23 cellular contexts compared by ENCODE assay signal in the genomic region with DNA sequence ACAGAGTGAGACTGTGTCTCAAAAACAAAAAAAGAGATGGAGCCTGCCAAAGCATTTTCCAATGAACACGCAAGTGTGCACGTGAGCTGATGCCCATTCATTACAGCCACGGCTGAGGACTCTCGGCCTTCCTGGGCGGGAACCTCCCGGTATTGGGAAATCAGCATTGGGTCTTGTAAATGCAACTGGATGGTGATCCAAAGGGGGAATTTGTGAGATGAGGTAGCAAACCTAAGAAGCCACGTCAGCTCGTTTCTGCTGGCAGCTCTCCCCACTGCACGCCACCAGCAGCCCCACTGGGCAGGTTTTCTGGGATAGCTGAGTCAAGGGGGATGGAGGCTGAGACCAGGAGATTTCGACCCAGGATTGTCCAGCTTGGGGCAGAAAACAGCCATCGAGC. TPM values are rescaled to one million over a fixed set of nuclear protein-coding genes. Genes with fewer than 3 reads are reported as not detected.
A peak's percentile ranks its signal among the peaks of the same experiment; 100 is the strongest.
DNase-seq lines count a peak whose midpoint lies in the region; ATAC-seq, FAIRE-seq and TF ChIP-seq lines count a peak whose summit lies in the region.
"Had no signal": no experiment of that assay in that cellular context is flagged by ENCODE, and none has a peak within 500 bp of the region (broad histone marks: within the 10 kb centered on the region; RNA-seq: fewer than 3 reads in every experiment).

No MANE protein-coding gene starts in this region.

- no peak for TF ChIP-seq CTCF in fibroblast of mammary gland (conservative IDR thresholded peaks at IDR 0.05; ENCODE audit: control insufficient read depth, insufficient read depth, low read depth, low read length)
- TF ChIP-seq CTCF in lower lobe of right lung (IDR thresholded peaks at IDR 0.05): no peak
- no peak for TF ChIP-seq CTCF in upper lobe of right lung (IDR thresholded peaks at IDR 0.05)

- H3K36me3 Mint-ChIP-seq in activated naive CD4-positive, alpha-beta T cell treated with anti-CD3 and anti-CD28 coated beads, Interleukin-2, amount 10 ng/mL, durations not matched to agents 7 days and 5 days: peaks cover 33% of the 10 kb centered on the region
- peaks cover 20% of the 10 kb centered on the region for H3K36me3 Mint-ChIP-seq in activated naive CD4-positive, alpha-beta T cell treated with anti-CD3 and anti-CD28 coated beads for 36 hours (ENCODE audit: low read depth)

- H3K4me3 ChIP-seq in fibroblast of mammary gland (ENCODE audit: control insufficient read depth, low read depth, low read length): no peak overlapping the region
- no peak overlapping the region for H3K4me3 ChIP-seq in lower lobe of right lung
- no peak overlapping the region for H3K4me3 ChIP-seq in upper lobe of right lung
- H3K4me3 ChIP-seq: BLaER1 treated with 17β-estradiol and CSF1 and Interleukin-3, amounts not matched to agents 10 nM and 100 nM; GM12878; Peyer's patch had no signal

- H3K27ac ChIP-seq in lower lobe of right lung (no peak overlapping the region), upper lobe of right lung (no peak overlapping the region)
- H3K27ac ChIP-seq: 22Rv1; BLaER1 treated with 17β-estradiol and CSF1 and Interleukin-3, amounts not matched to agents 10 nM and 100 nM; Peyer's patch had no signal

- H3K4me1 ChIP-seq in lower lobe of right lung (no peaks in the 10 kb centered on the region), upper lobe of right lung (no peaks in the 10 kb centered on the region)
- H3K4me1 ChIP-seq: BLaER1 treated with 17β-estradiol and CSF1 and Interleukin-3, amounts not matched to agents 10 nM and 100 nM; Peyer's patch had no signal

- TF ChIP-seq POLR2A in GM12892 (IDR thresholded peaks at IDR 0.05; ENCODE audit: low read depth, low read length): no peak

- no peak for ATAC-seq in lower lobe of right lung
- ATAC-seq in upper lobe of right lung: no peak
- no peak for ATAC-seq in HG02884 (IDR thresholded peaks at IDR 0.05; ENCODE audit: unreplicated experiment)
- ATAC-seq in HG02973 (IDR thresholded peaks at IDR 0.05; ENCODE audit: unreplicated experiment): no peak
- ATAC-seq: CD8-positive, alpha-beta T cell; GM12878; HCT116 had no signal

- peak overlapping the region; percentile 8 for H3K27ac Mint-ChIP-seq in activated naive CD4-positive, alpha-beta T cell treated with anti-CD3 and anti-CD28 coated beads, Interleukin-2, amount 10 ng/mL, durations not matched to agents 7 days and 5 days
- H3K27ac Mint-ChIP-seq in activated naive CD4-positive, alpha-beta T cell treated with anti-CD3 and anti-CD28 coated beads for 36 hours: no peak overlapping the region

- no peak for DNase-seq in activated naive CD4-positive, alpha-beta T cell treated with anti-CD3 and anti-CD28 coated beads, Interleukin-2, amount 10 ng/mL, durations not matched to agents 7 days and 5 days
- no peak for DNase-seq in activated naive CD4-positive, alpha-beta T cell treated with anti-CD3 and anti-CD28 coated beads for 36 hours
- peak; percentile 60 for DNase-seq in fibroblast of mammary gland (ENCODE audit: low read depth)
- DNase-seq in lower lobe of right lung: peak; percentile 30
- DNase-seq in upper lobe of right lung: peak; percentile 37
- DNase-seq in GM12892 (ENCODE audit: insufficient read length): no peak
- DNase-seq: ACHN, DND-41, Kasumi-1, NCI-H1694, NCI-H2081, NCI-H2171 treated with DMSO at 0.1 percent for 48 hours, NCI-H524 treated with DMSO at 0.1 percent for 48 hours, Peyer's patch, SHP77 had no signal

- no peaks in the 10 kb centered on the region for H3K4me1 Mint-ChIP-seq in activated naive CD4-positive, alpha-beta T cell treated with anti-CD3 and anti-CD28 coated beads, Interleukin-2, amount 10 ng/mL, durations not matched to agents 7 days and 5 days
- peaks cover 3% of the 10 kb centered on the region for H3K4me1 Mint-ChIP-seq in activated naive CD4-positive, alpha-beta T cell treated with anti-CD3 and anti-CD28 coated beads for 36 hours (ENCODE audit: low read depth)

- H3K9me3 ChIP-seq in lower lobe of right lung: no peaks in the 10 kb centered on the region
- no peaks in the 10 kb centered on the region for H3K9me3 ChIP-seq in upper lobe of right lung

- H3K4me3 Mint-ChIP-seq in activated naive CD4-positive, alpha-beta T cell treated with anti-CD3 and anti-CD28 coated beads, Interleukin-2, amount 10 ng/mL, durations not matched to agents 7 days and 5 days: no peak overlapping the region
- no peak overlapping the region for H3K4me3 Mint-ChIP-seq in activated naive CD4-positive, alpha-beta T cell treated with anti-CD3 and anti-CD28 coated beads for 36 hours
- H3K4me3 Mint-ChIP-seq: CD8-positive, alpha-beta T cell had no signal

- CTCF ChIA-PET in activated naive CD4-positive, alpha-beta T cell treated with anti-CD3 and anti-CD28 coated beads, Interleukin-2, amount 10 ng/mL, durations not matched to agents 7 days and 5 days (lab: Charles Lee): no interaction called here
- CTCF ChIA-PET in activated naive CD4-positive, alpha-beta T cell treated with anti-CD3 and anti-CD28 coated beads for 36 hours (lab: Charles Lee): no interaction called here

- no peak for FAIRE-seq in GM12892 (lab: Jason Lieb, UNC)
- FAIRE-seq: GM12878, H1 had no signal

- no peaks in the 10 kb centered on the region for H3K36me3 ChIP-seq in lower lobe of right lung
- H3K36me3 ChIP-seq in upper lobe of right lung: no peaks in the 10 kb centered on the region
- H3K36me3 ChIP-seq: Peyer's patch had no signal

- H3K9me3 Mint-ChIP-seq in activated naive CD4-positive, alpha-beta T cell treated with anti-CD3 and anti-CD28 coated beads, Interleukin-2, amount 10 ng/mL, durations not matched to agents 7 days and 5 days: peaks cover 33% of the 10 kb centered on the region
- peaks cover 18% of the 10 kb centered on the region for H3K9me3 Mint-ChIP-seq in activated naive CD4-positive, alpha-beta T cell treated with anti-CD3 and anti-CD28 coated beads for 36 hours
- H3K9me3 Mint-ChIP-seq: CD8-positive, alpha-beta T cell had no signal

- H3K27me3 ChIP-seq in lower lobe of right lung (ENCODE audit: low read depth): no peaks in the 10 kb centered on the region
- H3K27me3 ChIP-seq in upper lobe of right lung: no peaks in the 10 kb centered on the region
- H3K27me3 ChIP-seq: BLaER1 treated with 17β-estradiol and CSF1 and Interleukin-3, amounts not matched to agents 10 nM and 100 nM; Peyer's patch had no signal

- no peaks in the 10 kb centered on the region for H3K27me3 Mint-ChIP-seq in activated naive CD4-positive, alpha-beta T cell treated with anti-CD3 and anti-CD28 coated beads, Interleukin-2, amount 10 ng/mL, durations not matched to agents 7 days and 5 days
- no peaks in the 10 kb centered on the region for H3K27me3 Mint-ChIP-seq in activated naive CD4-positive, alpha-beta T cell treated with anti-CD3 and anti-CD28 coated beads for 36 hours (ENCODE audit: low read depth)

- intact Hi-C loops in activated naive CD4-positive, alpha-beta T cell treated with anti-CD3 and anti-CD28 coated beads for 36 hours (cut with micrococcal nuclease): no loop called here
- intact Hi-C loops in lower lobe of right lung (cut with DNase I): no loop called here
- intact Hi-C loops in upper lobe of right lung (cut with DNase I): no loop called here

RNA-seq across cellular contexts. Expression of gene C13orf46, which starts 11.5 kb away (rescaled TPM):
- 1 to 10 TPM; 1.7 to 1.8 TPM for total RNA-seq in activated naive CD4-positive, alpha-beta T cell treated with anti-CD3 and anti-CD28 coated beads for 36 hours
- total RNA-seq in lower lobe of right lung (14.0 TPM), upper lobe of right lung (21.2 TPM)
- polyA plus RNA-seq in GM12892 (2012; ENCODE audit: missing spikeins): 0.08 TPM

Comparison
In these comparisons a context has a peak if more than half of its experiments do, and no peak if none do; other contexts are left out.
1. DNase-seq: peak in fibroblast of mammary gland (single experiment), lower lobe of right lung (single experiment) and upper lobe of right lung (single experiment); none in activated naive CD4-positive, alpha-beta T cell treated with anti-CD3 and anti-CD28 coated beads, Interleukin-2, amount 10 ng/mL, durations not matched to agents 7 days and 5 days (single experiment), activated naive CD4-positive, alpha-beta T cell treated with anti-CD3 and anti-CD28 coated beads for 36 hours (single experiment) and GM12892 (single experiment).